In genomic region chr15:25545017-25545416, GRCh38 we compare ENCODE assay signal across 1 cellular context.
TF ChIP-seq lines count a peak whose summit lies in the region.

No MANE protein-coding gene starts in this region.

TF ChIP-seq in SK-N-SH, 30 proteins besides CTCF, POLR2A, EP300 and RAD21 (continued from another document):
- TF ChIP-seq PBX3 (IDR thresholded peaks at IDR 0.05), result peak; percentile 61
- TF ChIP-seq TCF12 (IDR thresholded peaks at IDR 0.05), result peak; percentile 85
- no peak for TF ChIP-seq GABPA (IDR thresholded peaks at IDR 0.05; ENCODE audit: low read depth)
- 0 out of 2 replicates have a peak, but pooled peaks have one; percentile 11 for TF ChIP-seq MAX (IDR thresholded peaks at IDR 0.05; ENCODE audit: low read depth)
